ENCODE assay signal across 15 cellular contexts in the genomic region with DNA sequence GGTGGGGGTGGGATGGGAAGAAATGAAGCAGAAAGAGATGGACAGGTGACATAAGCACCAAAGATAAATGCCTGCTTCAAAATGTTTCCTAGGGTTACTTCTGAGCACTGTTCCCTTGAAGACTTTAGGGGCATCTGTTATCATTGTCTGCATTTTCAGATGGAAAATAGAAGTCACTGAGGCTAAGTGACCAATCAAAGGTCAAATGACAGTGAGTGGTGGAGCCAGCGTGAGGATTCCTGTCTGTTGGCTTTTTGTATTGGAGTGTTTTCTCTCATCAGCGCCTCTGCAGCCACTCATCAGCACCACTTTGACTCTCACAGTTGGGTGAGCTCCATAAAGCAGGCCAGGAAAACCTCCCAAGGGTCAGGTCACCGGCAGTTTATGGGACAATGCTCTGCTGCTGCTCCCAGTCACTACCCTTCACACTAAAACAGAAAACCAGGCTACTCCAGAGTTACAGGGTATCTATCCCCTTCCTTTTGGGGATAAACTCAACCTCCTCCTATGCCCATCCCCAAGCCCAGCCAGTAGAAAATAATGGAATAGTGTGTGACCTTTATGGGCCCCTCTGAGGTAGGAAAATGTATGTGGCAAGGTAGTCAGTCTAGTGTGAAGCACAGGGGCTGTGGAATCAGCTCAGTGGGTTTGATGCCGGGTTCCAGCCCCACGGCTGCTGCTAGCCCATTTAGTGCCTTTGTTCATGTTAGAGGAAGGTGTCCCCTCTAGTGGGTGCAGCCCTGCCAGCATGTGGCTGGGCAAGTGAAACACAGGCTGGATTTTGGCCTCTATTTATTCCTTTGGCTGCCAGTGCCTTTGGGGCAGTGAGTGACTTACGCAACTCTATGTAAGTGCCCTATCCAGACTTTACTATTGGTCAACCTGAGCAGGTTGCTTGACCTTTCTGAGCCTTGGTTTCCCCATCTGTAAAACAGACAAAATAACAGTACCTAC.
DNase-seq lines count a peak whose midpoint lies in the region; ATAC-seq and TF ChIP-seq lines count a peak whose summit lies in the region.
"Had no signal": no experiment of that assay in that cellular context is flagged by ENCODE, and none has a peak within 500 bp of the region (broad histone marks: within the 10 kb centered on the region; RNA-seq: fewer than 3 reads in every experiment).

No MANE protein-coding gene starts in this region.

- ATAC-seq in Right ventricle myocardium superior (ENCODE audit: poor library complexity) (peak; percentile 87), esophagus mucosa (no peak), GM19463 (IDR thresholded peaks at IDR 0.05; ENCODE audit: unreplicated experiment) (no peak)

- no peak overlapping the region for H3K4me3 ChIP-seq in right atrium auricular region
- H3K4me3 ChIP-seq: dorsolateral prefrontal cortex, hepatocyte had no signal

- no peak for DNase-seq in Right ventricle myocardium superior
- no peak for DNase-seq in right atrium auricular region (ENCODE audit: low spot score)
- DNase-seq in SHP77 treated with DMSO at 0.1 percent for 48 hours (lab: John Stamatoyannopoulos, UW), result peak; percentile 14
- peak; percentile 25 for DNase-seq in kidney glomerular epithelial cell (lab: John Stamatoyannopoulos, UW)
- DNase-seq in type B pancreatic cell (ENCODE audit: extremely low spot score, unreplicated experiment), result no peak
- no peak for DNase-seq in stimulated activated CD4-positive, alpha-beta T cell treated with anti-CD3 and anti-CD28 coated beads, Interleukin-12 subunit alpha, Interleukin-12 subunit beta, amount 100 ng/mL, for 4 hours
- DNase-seq: activated naive CD4-positive, alpha-beta T cell treated with anti-CD3 and anti-CD28 coated beads, Interleukin-2, amount 50 U/mL, for 16 hours; dorsolateral prefrontal cortex; left colon had no signal

- H3K27ac Mint-ChIP-seq in type B pancreatic cell, result peak overlapping the region; percentile 25
- H3K27ac Mint-ChIP-seq: T-helper 1 cell treated with Interleukin-12 subunit alpha and Interleukin-12 subunit beta and Interleukin-4 antibody, amounts not matched to agents 30 μg/mL and 1 μg/mL, for 36 hours had no signal

- H3K27me3 Mint-ChIP-seq in type B pancreatic cell, result no peaks in the 10 kb centered on the region

- no peak overlapping the region for H3K4me3 Mint-ChIP-seq in type B pancreatic cell
- H3K4me3 Mint-ChIP-seq: brain; T-helper 1 cell treated with Interleukin-12 subunit alpha and Interleukin-12 subunit beta and Interleukin-4 antibody, amounts not matched to agents 30 μg/mL and 1 μg/mL, for 36 hours had no signal

- H3K9me3 ChIP-seq in right atrium auricular region, result no peaks in the 10 kb centered on the region

- no peak for TF ChIP-seq CTCF in right atrium auricular region (IDR thresholded peaks at IDR 0.05)
- TF ChIP-seq CTCF in type B pancreatic cell (conservative IDR thresholded peaks at IDR 0.05), result no peak

- peaks cover 0 to 6% of the 10 kb centered on the region in 2 donors for H3K4me1 ChIP-seq in right atrium auricular region

- no peaks in the 10 kb centered on the region for H3K9me3 Mint-ChIP-seq in type B pancreatic cell
- H3K9me3 Mint-ChIP-seq: brain; T-helper 1 cell treated with Interleukin-12 subunit alpha and Interleukin-12 subunit beta and Interleukin-4 antibody, amounts not matched to agents 30 μg/mL and 1 μg/mL, for 36 hours had no signal

- H3K27ac ChIP-seq in right atrium auricular region, result no peak overlapping the region
- H3K27ac ChIP-seq: dorsolateral prefrontal cortex, hepatocyte, HL-60 had no signal

- intact Hi-C loops in Right ventricle myocardium superior (cut with DNase I), result loop anchor here (5.0 kb wide), 1 partner anchor 204 kb away; no protein-coding TSS in a partner anchor

- peaks cover 10% of the 10 kb centered on the region for H3K4me1 Mint-ChIP-seq in type B pancreatic cell (ENCODE audit: unreplicated experiment)
- H3K4me1 Mint-ChIP-seq: brain had no signal

- no peaks in the 10 kb centered on the region for H3K36me3 ChIP-seq in right atrium auricular region

- no peaks in the 10 kb centered on the region for H3K36me3 Mint-ChIP-seq in type B pancreatic cell
- H3K36me3 Mint-ChIP-seq: brain had no signal

- H3K27me3 ChIP-seq in right atrium auricular region, result no peaks in the 10 kb centered on the region
- H3K27me3 ChIP-seq: dorsolateral prefrontal cortex, hepatocyte had no signal

Comparison
In these comparisons a context has a peak if more than half of its experiments do, and no peak if none do; other contexts are left out.
1. DNase-seq: peak in SHP77 treated with DMSO at 0.1 percent for 48 hours (single experiment) and kidney glomerular epithelial cell (single experiment); none in Right ventricle myocardium superior (single experiment), right atrium auricular region (single experiment), type B pancreatic cell (single experiment) and stimulated activated CD4-positive, alpha-beta T cell treated with anti-CD3 and anti-CD28 coated beads, Interleukin-12 subunit alpha, Interleukin-12 subunit beta, amount 100 ng/mL, for 4 hours (single experiment).